28 cellular contexts compared by ENCODE assay signal in the genomic region with DNA sequence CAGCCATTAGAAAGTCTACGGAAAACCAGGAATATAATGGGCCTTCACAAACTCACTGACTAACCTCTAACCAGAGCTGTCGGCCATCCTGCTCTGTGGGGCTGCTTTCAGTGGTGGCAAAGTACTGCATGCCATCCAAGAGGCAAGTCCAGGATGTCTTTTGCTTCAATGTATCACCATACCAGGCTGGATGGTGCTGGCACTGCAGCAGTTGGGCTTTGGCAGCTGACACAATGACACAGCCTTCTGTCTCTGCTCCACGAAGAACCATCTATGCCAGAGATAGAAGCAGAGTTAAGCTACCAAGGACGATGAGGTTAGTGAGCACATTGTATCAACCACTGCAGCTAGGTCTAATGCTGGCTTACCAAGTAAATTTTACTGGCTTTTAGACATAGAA. TPM values are rescaled to one million over a fixed set of nuclear protein-coding genes. Genes with fewer than 3 reads are reported as not detected.
DNase-seq lines count a peak whose midpoint lies in the region; ATAC-seq and TF ChIP-seq lines count a peak whose summit lies in the region.
"Had no signal": no experiment of that assay in that cellular context is flagged by ENCODE, and none has a peak within 500 bp of the region (broad histone marks: within the 10 kb centered on the region; RNA-seq: fewer than 3 reads in every experiment).

No MANE protein-coding gene starts in this region.

- peak; percentile 30 for DNase-seq in activated effector memory CD4-positive, alpha-beta T cell treated with anti-CD3 and anti-CD28 coated beads, Interleukin-2, amount 50 U/mL, for 16 hours
- DNase-seq in activated effector memory CD4-positive, alpha-beta T cell treated with Interleukin-2 at 50 U/mL for 16 hours = no peak
- DNase-seq in heart right ventricle (no peak), right lobe of liver (no peak), T-helper 2 cell (no peak)
- no peak for DNase-seq in activated CD8-positive, alpha-beta memory T cell treated with anti-CD3 and anti-CD28 coated beads for 24 hours
- DNase-seq: ACHN; Caco-2; CD4-positive, alpha-beta memory T cell; DMS 273 treated with DMSO at 0.1 percent for 48 hours; DMS79 treated with DMSO at 0.1 percent for 48 hours; HCEC 1CT; IMR-90; NCI-H1092 treated with DMSO at 0.1 percent for 48 hours; NCI-H1436 treated with DMSO at 0.1 percent for 48 hours; NCI-H2029; NCI-H226; NCI-H510A treated with DMSO at 0.1 percent for 48 hours; NCI-H748 treated with DMSO at 0.1 percent for 48 hours; SJCRH30 had no signal

- 71 to 77% methylated on average over 4 of the region's 4 CpGs for WGBS in heart right ventricle, 2 donors
- 67% methylated on average over 3 of the region's 4 CpGs for WGBS in right lobe of liver (ENCODE audit: insufficient coverage, low coverage, low lambda C conversion rate, missing lambda C conversion rate)

- H3K4me3 ChIP-seq in heart right ventricle (no peak overlapping the region), right lobe of liver (no peak overlapping the region), skeletal muscle tissue (ENCODE audit: low read length in 3 of 3) (no peak overlapping the region)
- H3K4me3 ChIP-seq: BLaER1 treated with 17β-estradiol and CSF1 and Interleukin-3, amounts not matched to agents 10 nM and 100 nM; GM12878; GM23338; SJCRH30 had no signal

- H3K27ac ChIP-seq in heart right ventricle = peak overlapping the region in 7 of 10 donors; percentile 14 to 58 (median 53)
- peak overlapping the region; percentile 54 to 61 (median 60) for H3K27ac ChIP-seq in right lobe of liver
- H3K27ac ChIP-seq in skeletal muscle tissue (ENCODE audit: low read depth, low read length) = peak overlapping the region; percentile 68
- H3K27ac ChIP-seq: 22Rv1; BLaER1 treated with 17β-estradiol and CSF1 and Interleukin-3, amounts not matched to agents 10 nM and 100 nM; KMS-11; SJCRH30 had no signal

- ATAC-seq in heart right ventricle = peak in 7 of 8 donors; percentile 58 to 88 (median 75)
- ATAC-seq in right lobe of liver = peak; percentile 20 to 47 (median 26)
- no peak for ATAC-seq in GM21367 (IDR thresholded peaks at IDR 0.05; ENCODE audit: unreplicated experiment)
- ATAC-seq: GM23338, Panc1 had no signal

- TF ChIP-seq CTCF in heart right ventricle (IDR thresholded peaks at IDR 0.05) = no peak
- TF ChIP-seq CTCF in right lobe of liver (IDR thresholded peaks at IDR 0.05) = no peak

- H3K4me1 ChIP-seq in heart right ventricle (peaks cover 0 to 19% (median 0%) of the 10 kb centered on the region in 9 donors), right lobe of liver (peaks cover 0 to 70% (median 28%) of the 10 kb centered on the region in 4 donors), skeletal muscle tissue (ENCODE audit: control insufficient read depth in 3 of 3, insufficient read depth in 3 of 3, low read length in 3 of 3) (peaks cover 4 to 13% (median 10%) of the 10 kb centered on the region in 3 donors)
- H3K4me1 ChIP-seq: Caco-2, SJCRH30 had no signal

- TF ChIP-seq POLR2A in right lobe of liver (IDR thresholded peaks at IDR 0.05) = no peak

- peaks cover 5 to 100% (median 59%) of the 10 kb centered on the region in 9 donors for H3K36me3 ChIP-seq in heart right ventricle
- H3K36me3 ChIP-seq in right lobe of liver = peaks cover 14 to 40% (median 17%) of the 10 kb centered on the region in 4 donors
- H3K36me3 ChIP-seq in skeletal muscle tissue (ENCODE audit: control insufficient read depth in 3 of 3, insufficient read depth in 3 of 3, low read length in 3 of 3) = peaks cover 42 to 72% (median 72%) of the 10 kb centered on the region in 3 donors

- H3K27me3 ChIP-seq in heart right ventricle = no peaks in the 10 kb centered on the region
- H3K27me3 ChIP-seq in right lobe of liver = no peaks in the 10 kb centered on the region
- no peaks in the 10 kb centered on the region for H3K27me3 ChIP-seq in skeletal muscle tissue (ENCODE audit: control insufficient read depth in 3 of 3, insufficient read depth in 3 of 3, low read length in 3 of 3)
- H3K27me3 ChIP-seq: BLaER1 treated with 17β-estradiol and CSF1 and Interleukin-3, amounts not matched to agents 10 nM and 100 nM; SJCRH30 had no signal

- H3K9me3 ChIP-seq in heart right ventricle = no peaks in the 10 kb centered on the region
- H3K9me3 ChIP-seq in right lobe of liver = no peaks in the 10 kb centered on the region
- H3K9me3 ChIP-seq in skeletal muscle tissue (ENCODE audit: control insufficient read depth in 3 of 3, low read length in 3 of 3) = no peaks in the 10 kb centered on the region
- H3K9me3 ChIP-seq: BLaER1 treated with 17β-estradiol and CSF1 and Interleukin-3, amounts not matched to agents 10 nM and 100 nM; Caco-2; SJCRH30 had no signal

- intact Hi-C loops in heart right ventricle (cut with DNase I) (no loop called here), right lobe of liver (cut with DNase I) (no loop called here)

- H3K9ac ChIP-seq in skeletal muscle tissue (ENCODE audit: low read depth in 1 of 3, low read length in 3 of 3) = no peak overlapping the region
- H3K9ac ChIP-seq: BLaER1 treated with 17β-estradiol and CSF1 and Interleukin-3, amounts not matched to agents 10 nM and 100 nM; KMS-11 had no signal

RNA-seq across cellular contexts. Expression of a gene that starts 9.7 kb away (rescaled TPM):
- total RNA-seq in heart right ventricle = 1 to 10 TPM; 2.1 to 6.4 (median 4.1) TPM
- 1 to 10 TPM; 3.0 to 8.7 TPM for polyA plus RNA-seq in heart right ventricle
- total RNA-seq in right lobe of liver = 1 to 10 TPM; 1.5 to 7.3 (median 4.2) TPM
- total RNA-seq in skeletal muscle tissue = 3.7 TPM
- polyA plus RNA-seq: CD4-positive, alpha-beta memory T cell had no signal

RNA-seq across cellular contexts. Expression of a gene that starts 21.3 kb away (rescaled TPM):
- total RNA-seq in heart right ventricle (100 to 1,000 TPM in 1 of 10 donors, 10 to 100 TPM in 9; 61.6 to 110 (median 69.0) TPM), right lobe of liver (10 to 100 TPM; 33.2 to 90.3 (median 47.1) TPM), skeletal muscle tissue (80.4 TPM)
- polyA plus RNA-seq in heart right ventricle = 10 to 100 TPM; 15.6 to 20.4 TPM

RNA-seq across cellular contexts. Expression of a gene that starts 24.9 kb away (rescaled TPM):
- total RNA-seq in heart right ventricle = 1 to 10 TPM in 7 of 10 donors, under 1 TPM in 3; 0.55 to 6.5 (median 1.2) TPM
- 1 to 10 TPM in 1 of 2 donors, under 1 TPM in 1; 0.86 to 1.6 TPM for polyA plus RNA-seq in heart right ventricle
- total RNA-seq in right lobe of liver = 10 to 100 TPM in 4 of 6 experiments, 1 to 10 TPM in 2; 8.4 to 14.1 (median 11.3) TPM
- 5.7 TPM for total RNA-seq in skeletal muscle tissue

RNA-seq across cellular contexts. Expression of a gene that starts 38.0 kb away (rescaled TPM):
- total RNA-seq in heart right ventricle (10 to 100 TPM; 26.6 to 38.8 (median 29.9) TPM), right lobe of liver (10 to 100 TPM; 24.6 to 31.8 (median 26.4) TPM), skeletal muscle tissue (41.2 TPM)
- polyA plus RNA-seq in heart right ventricle = 10 to 100 TPM; 16.8 to 54.7 TPM

RNA-seq across cellular contexts. Expression of a gene that starts 38.3 kb away (rescaled TPM):
- total RNA-seq in heart right ventricle = 10 to 100 TPM; 44.1 to 54.1 (median 50.5) TPM
- polyA plus RNA-seq in heart right ventricle = 10 to 100 TPM; 19.3 to 34.2 TPM
- total RNA-seq in right lobe of liver = 10 to 100 TPM; 28.8 to 38.0 (median 34.0) TPM
- 36.5 TPM for total RNA-seq in skeletal muscle tissue
